In the genomic region with DNA sequence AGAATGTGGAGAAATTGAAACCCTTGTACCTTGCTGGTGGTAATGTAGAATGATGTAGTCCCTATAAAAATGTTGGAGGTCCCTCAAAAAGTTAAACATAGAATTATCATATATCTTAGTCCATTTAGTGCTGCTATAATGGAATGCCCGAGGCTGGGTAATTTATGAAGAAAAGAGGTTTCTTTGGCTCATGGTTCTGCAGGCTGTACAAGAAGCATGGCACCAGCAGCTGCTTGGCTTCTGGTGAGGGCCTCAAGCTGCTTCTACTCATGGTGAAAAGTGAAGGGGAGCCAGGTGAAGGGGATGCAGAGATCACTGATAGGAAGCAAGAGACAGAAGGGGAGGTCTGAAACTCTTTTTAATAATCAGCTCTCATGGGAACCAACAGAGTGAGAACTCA, we compare ENCODE assay signal across 27 cellular contexts.
"Had no signal": no experiment of that assay in that cellular context is flagged by ENCODE, and none has a peak within 500 bp of the region (broad histone marks: within the 10 kb centered on the region; RNA-seq: fewer than 3 reads in every experiment).

No MANE protein-coding gene starts in this region.

- DNase-seq: natural killer cell; nucleus accumbens; pancreas; retina; right cardiac atrium; right lobe of liver; sigmoid colon; small intestine; stimulated activated CD4-positive, alpha-beta T cell treated with anti-CD3 and anti-CD28 coated beads, Interleukin-15, amount 100 ng/mL, for 24 hours; stimulated activated CD4-positive, alpha-beta T cell treated with anti-CD3 and anti-CD28 coated beads, Interleukin-2, amount 100 ng/mL, for 24 hours; stimulated activated CD4-positive, alpha-beta T cell treated with anti-CD3 and anti-CD28 coated beads, Interleukin-2, amount 100 ng/mL, for 48 hours; stimulated activated CD4-positive, alpha-beta T cell treated with anti-CD3 and anti-CD28 coated beads, Interleukin-4, amount 100 ng/mL, for 24 hours; stimulated activated naive B cell treated with anti-CD40 and anti-IgM and Interleukin-4, amounts not matched to agents 10 μg/mL and 1 μg/mL and 100 μg/mL, for 72 hours; stimulated activated naive CD4-positive, alpha-beta T cell treated with Interleukin-2 at 50 U/mL for 16 hours; stomach; thyroid gland; trophoblast cell had no signal

- H3K36me3 Mint-ChIP-seq: natural killer cell; stimulated activated effector memory CD8-positive, alpha-beta T cell treated with anti-CD3 and anti-CD28 coated beads, Interleukin-12 subunit alpha, Interleukin-12 subunit beta, amount 100 ng/mL, for 72 hours had no signal

- ATAC-seq: natural killer cell; pancreas; right cardiac atrium; right lobe of liver; stimulated activated naive B cell treated with anti-CD40 and anti-IgM and Interleukin-4, amounts not matched to agents 10 μg/mL and 1 μg/mL and 100 μg/mL, for 72 hours had no signal

- H3K27ac Mint-ChIP-seq: natural killer cell; nephron; stimulated activated effector memory CD8-positive, alpha-beta T cell treated with anti-CD3 and anti-CD28 coated beads, Interleukin-12 subunit alpha, Interleukin-12 subunit beta, amount 100 ng/mL, for 72 hours; stimulated activated naive B cell treated with anti-CD40 and anti-IgM and Interleukin-4, amounts not matched to agents 10 μg/mL and 1 μg/mL and 100 μg/mL, for 72 hours; stimulated activated naive CD8-positive, alpha-beta T cell treated with anti-CD3 and anti-CD28 coated beads, Interleukin-15, Interleukin-2, amounts not matched to agents 100 ng/mL and 50 ng/mL, for 24 hours had no signal

- H3K27ac ChIP-seq: neutrophil, pancreas, prostate gland, right lobe of liver, sigmoid colon, stomach, thoracic aorta, thyroid gland, tibial nerve, upper lobe of left lung, vagina had no signal

- H3K9me3 ChIP-seq: neutrophil, pancreas, prostate gland, right lobe of liver, thoracic aorta, thyroid gland, vagina had no signal

- H3K36me3 ChIP-seq: neutrophil, pancreas, prostate gland, right lobe of liver, sigmoid colon, stomach, thoracic aorta, thyroid gland, tibial nerve, upper lobe of left lung, vagina had no signal

- H3K4me1 ChIP-seq: pancreas, prostate gland, right lobe of liver, sigmoid colon, stomach, thyroid gland, tibial nerve, upper lobe of left lung, vagina had no signal

- H3K4me1 Mint-ChIP-seq: natural killer cell; nephron; neural crest cell; stimulated activated effector memory CD8-positive, alpha-beta T cell treated with anti-CD3 and anti-CD28 coated beads, Interleukin-12 subunit alpha, Interleukin-12 subunit beta, amount 100 ng/mL, for 72 hours; stimulated activated naive B cell treated with anti-CD40 and anti-IgM and Interleukin-4, amounts not matched to agents 10 μg/mL and 1 μg/mL and 100 μg/mL, for 72 hours had no signal

- H3K4me3 Mint-ChIP-seq: natural killer cell; nephron; neural crest cell; stimulated activated effector memory CD8-positive, alpha-beta T cell treated with anti-CD3 and anti-CD28 coated beads, Interleukin-12 subunit alpha, Interleukin-12 subunit beta, amount 100 ng/mL, for 72 hours; stimulated activated naive B cell treated with anti-CD40 and anti-IgM and Interleukin-4, amounts not matched to agents 10 μg/mL and 1 μg/mL and 100 μg/mL, for 72 hours; stimulated activated naive CD8-positive, alpha-beta T cell treated with anti-CD3 and anti-CD28 coated beads, Interleukin-15, Interleukin-2, amounts not matched to agents 100 ng/mL and 50 ng/mL, for 24 hours had no signal

- H3K4me3 ChIP-seq: pancreas, prostate gland, right lobe of liver, sigmoid colon, stomach, thoracic aorta, thyroid gland, tibial nerve, upper lobe of left lung, vagina had no signal

- H3K27me3 ChIP-seq: neutrophil, pancreas, right lobe of liver, sigmoid colon, thyroid gland, tibial nerve, upper lobe of left lung, vagina had no signal
